ENCODE assay signal across 27 cellular contexts in the genomic region with DNA sequence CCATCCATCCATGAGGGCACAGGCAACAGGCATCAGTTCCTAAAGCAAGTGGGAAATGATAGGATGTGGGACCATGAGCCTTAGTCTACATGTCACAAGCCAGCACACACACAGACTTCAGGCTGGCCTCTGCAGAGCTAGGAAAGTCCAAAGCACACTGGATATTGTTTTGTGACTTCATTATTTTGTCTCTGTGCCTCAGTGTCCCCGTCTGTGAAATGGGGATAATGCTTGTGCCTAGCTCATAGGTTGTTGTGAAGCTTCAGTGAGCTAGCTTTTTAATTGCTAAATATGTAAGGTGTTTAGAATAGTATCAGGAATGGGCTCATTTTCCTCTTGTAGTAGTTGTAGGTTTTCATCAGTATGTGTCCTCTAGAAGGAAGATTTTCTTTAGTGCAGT. TPM values are rescaled to one million over a fixed set of nuclear protein-coding genes. Genes with fewer than 3 reads are reported as not detected.
"Had no signal": no experiment of that assay in that cellular context is flagged by ENCODE, and none has a peak within 500 bp of the region (broad histone marks: within the 10 kb centered on the region; RNA-seq: fewer than 3 reads in every experiment).

No MANE protein-coding gene starts in this region.

- H3K4me3 ChIP-seq: colonic mucosa, esophagus squamous epithelium, gastrocnemius medialis, heart right ventricle, left lung, lower lobe of right lung, mucosa of descending colon had no signal

- DNase-seq: colonic mucosa; cortex of kidney; effector CD8-positive, alpha-beta T cell; effector memory CD8-positive, alpha-beta T cell; endodermal cell; erythroblast; esophagus squamous epithelium; foreskin fibroblast; foreskin melanocyte; gastrocnemius medialis; glutamatergic neuron; head of caudate nucleus; heart right ventricle; hippocampal formation; left cardiac atrium; left lung; left ventricle myocardium superior; lower lobe of right lung; mesenchymal stem cell; mucosa of descending colon had no signal

- FAIRE-seq: endometrium, islet of Langerhans, keratinocyte had no signal

- H3K4me1 ChIP-seq: left lung, lower lobe of right lung had no signal

- H3K9me3 ChIP-seq: colonic mucosa, esophagus squamous epithelium, gastrocnemius medialis, heart right ventricle, left lung, lower lobe of right lung, mucosa of descending colon had no signal

- ATAC-seq: effector memory CD8-positive, alpha-beta T cell; esophagus mucosa; gastrocnemius medialis; heart right ventricle; left cardiac atrium; left lung; left ventricle myocardium superior; lower lobe of right lung; mucosa of descending colon had no signal

- H3K36me3 ChIP-seq: colonic mucosa, esophagus squamous epithelium, gastrocnemius medialis, heart right ventricle, left lung, lower lobe of right lung had no signal

- H3K27ac ChIP-seq: epithelial cell of prostate, esophagus squamous epithelium, gastrocnemius medialis, heart right ventricle, left lung, lower lobe of right lung had no signal

- H3K27me3 ChIP-seq: colonic mucosa, gastrocnemius medialis had no signal

RNA-seq across cellular contexts. Expression of a gene that starts 27.0 kb away (rescaled TPM):
- total RNA-seq: left ventricle myocardium superior, mesothelial cell of epicardium, myocyte had no signal
